8 cellular contexts compared by ENCODE assay signal in the genomic region with DNA sequence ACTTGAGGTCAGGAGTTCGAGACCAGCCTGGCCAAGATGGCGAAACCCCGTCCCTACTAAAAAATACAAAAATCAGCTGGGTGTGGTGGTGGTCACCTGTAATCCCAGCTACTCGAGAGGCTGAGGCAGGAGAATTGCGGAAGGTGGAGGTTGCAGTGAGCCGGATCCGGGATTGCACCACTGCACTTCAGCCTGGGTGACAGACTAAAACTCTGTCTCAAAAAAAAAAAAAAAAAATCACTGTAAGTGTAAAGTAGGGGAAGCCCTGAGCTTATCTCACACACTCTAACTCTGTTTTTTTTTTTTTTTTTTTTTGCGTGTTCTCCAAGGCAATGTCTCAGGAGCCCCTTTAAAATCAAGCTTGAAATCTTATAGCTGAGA. TPM values are rescaled to one million over a fixed set of nuclear protein-coding genes. Genes with fewer than 3 reads are reported as not detected.
DNase-seq lines count a peak whose midpoint lies in the region; ATAC-seq and TF ChIP-seq lines count a peak whose summit lies in the region.

No MANE protein-coding gene starts in this region.

- TF ChIP-seq EP300 in esophagus muscularis mucosa (IDR thresholded peaks at IDR 0.05): no peak

- intact Hi-C loops in Calu3 (cut with micrococcal nuclease; ENCODE audit: unreplicated experiment): no loop called here
- intact Hi-C loops in esophagus muscularis mucosa (cut with DNase I): loop anchor here (2.0 kb wide), 2 partner anchors 108 to 116 kb away; no protein-coding TSS in a partner anchor

- H3K4me1 ChIP-seq in SJCRH30 (peaks cover 6% of the 10 kb centered on the region; the same call in 1 of the 2 replicates), esophagus muscularis mucosa (peaks cover 17 to 60% (median 48%) of the 10 kb centered on the region in 4 donors)

- peaks cover 32% of the 10 kb centered on the region for H3K36me3 Mint-ChIP-seq in Calu3 (ENCODE audit: insufficient read depth, unreplicated experiment)
- no peaks in the 10 kb centered on the region for H3K36me3 Mint-ChIP-seq in osteocyte (ENCODE audit: unreplicated experiment)

- no TSS peak for BruUV-seq in Calu3 (replicated peaks; lab: Mats Ljungman, UMichigan)

- H3K4me3 ChIP-seq in SJCRH30: peak overlapping the region; percentile 79
- peak overlapping the region; percentile 51 to 68 (median 62) for H3K4me3 ChIP-seq in esophagus muscularis mucosa

- no peaks in the 10 kb centered on the region for H3K27me3 ChIP-seq in SJCRH30
- no peaks in the 10 kb centered on the region for H3K27me3 ChIP-seq in esophagus muscularis mucosa

- H3K27me3 Mint-ChIP-seq in Calu3 (ENCODE audit: unreplicated experiment): no peaks in the 10 kb centered on the region
- no peaks in the 10 kb centered on the region for H3K27me3 Mint-ChIP-seq in osteocyte (ENCODE audit: unreplicated experiment)

- H3K36me3 ChIP-seq in SJCRH30 (no peaks in the 10 kb centered on the region), esophagus muscularis mucosa (no peaks in the 10 kb centered on the region)

- WGBS in esophagus muscularis mucosa: 37% methylated on average over 8 of the region's 8 CpGs

- H3K27ac Mint-ChIP-seq in Calu3 (ENCODE audit: unreplicated experiment) (peak overlapping the region; percentile 75), osteocyte (ENCODE audit: unreplicated experiment) (peak overlapping the region; percentile 89)

- H3K9me3 Mint-ChIP-seq in Calu3 (ENCODE audit: low read depth, unreplicated experiment) (no peaks in the 10 kb centered on the region), osteocyte (ENCODE audit: unreplicated experiment) (no peaks in the 10 kb centered on the region)

- CTCF ChIA-PET in Calu3 (lab: Charles Lee): interaction anchor here (0.6 to 2.0 kb wide), 16 partner anchors 11 to 591 kb away, joined by 3 to 21 read pairs (median 4); no protein-coding TSS in a partner anchor

- ATAC-seq in HG03432 (IDR thresholded peaks at IDR 0.05; ENCODE audit: unreplicated experiment): no peak

- TF ChIP-seq CTCF in Calu3 (IDR thresholded peaks at IDR 0.05; ENCODE audit: unreplicated experiment): no peak
- no peak for TF ChIP-seq CTCF in esophagus muscularis mucosa (IDR thresholded peaks at IDR 0.05)
- no peak for TF ChIP-seq CTCF in osteocyte (IDR thresholded peaks at IDR 0.05)

- TF ChIP-seq POLR2A in esophagus muscularis mucosa (IDR thresholded peaks at IDR 0.05; ENCODE audit: low read depth): no peak

- H3K9me3 ChIP-seq in SJCRH30 (replicated peaks) (no peaks in the 10 kb centered on the region), esophagus muscularis mucosa (no peaks in the 10 kb centered on the region)

- DNase-seq in Calu3: no peak
- DNase-seq in SJCRH30: no peak
- no peak for DNase-seq in esophagus muscularis mucosa (ENCODE audit: extremely low spot score)
- no peak for DNase-seq in osteocyte (ENCODE audit: extremely low spot score, unreplicated experiment)
- no peak for DNase-seq in NCI-H2081 (lab: John Stamatoyannopoulos, UW)
- no peak for DNase-seq in NCI-H146 treated with DMSO at 0.1 percent for 48 hours (lab: John Stamatoyannopoulos, UW; ENCODE audit: unreplicated experiment)
- DNase-seq in glomerular visceral epithelial cell (ENCODE audit: extremely low spot score): no peak

- peaks cover 52% of the 10 kb centered on the region for H3K4me1 Mint-ChIP-seq in Calu3 (ENCODE audit: low read depth, unreplicated experiment)
- peaks cover 55% of the 10 kb centered on the region for H3K4me1 Mint-ChIP-seq in osteocyte (ENCODE audit: unreplicated experiment)

- no peak overlapping the region for H3K27ac ChIP-seq in SJCRH30
- peak overlapping the region; percentile 85 to 92 (median 86) for H3K27ac ChIP-seq in esophagus muscularis mucosa (replicated peaks in 1 of 4)

- peak overlapping the region; percentile 77 for H3K4me3 Mint-ChIP-seq in Calu3 (ENCODE audit: low read depth, unreplicated experiment)
- H3K4me3 Mint-ChIP-seq in osteocyte (ENCODE audit: unreplicated experiment): peak overlapping the region; percentile 83

RNA-seq across cellular contexts. Expression of a gene that starts 0.4 kb away (rescaled TPM):
- total RNA-seq in Calu3 (2022) (96.4 and 105 TPM in 2 replicates), esophagus muscularis mucosa (10 to 100 TPM; 31.6 to 49.4 (median 40.4) TPM), osteocyte (65.6 and 80.0 TPM in 2 replicates)
- 9.3 and 9.4 TPM in 2 replicates for total RNA-seq in SJCRH30 (2014; rRNA removed; shearing (Covaris generic))

RNA-seq across cellular contexts. Expression of a gene that starts 33.2 kb away (rescaled TPM):
- 1.9 and 2.7 TPM in 2 replicates for total RNA-seq in Calu3 (2022)
- total RNA-seq in SJCRH30 (2014; rRNA removed; shearing (Covaris generic)): not detected in 2 replicates
- total RNA-seq in esophagus muscularis mucosa: 1 to 10 TPM in 1 of 4 donors, under 1 TPM in 2, not detected in 1; 0.97 to 1.0 (median 0.99) TPM
- total RNA-seq in osteocyte: 0.31 TPM in 1 of 2 replicates, not detected in the other

RNA-seq across cellular contexts. Expression of a gene that starts 52.8 kb away (rescaled TPM):
- total RNA-seq in Calu3 (2022) (6.1 and 6.6 TPM in 2 replicates), esophagus muscularis mucosa (1 to 10 TPM; 1.4 to 2.2 (median 1.9) TPM), osteocyte (2.7 and 3.1 TPM in 2 replicates)
- 3.0 and 3.7 TPM in 2 replicates for total RNA-seq in SJCRH30 (2014; rRNA removed; shearing (Covaris generic))
